22 cellular contexts compared by ENCODE assay signal in the genomic region with DNA sequence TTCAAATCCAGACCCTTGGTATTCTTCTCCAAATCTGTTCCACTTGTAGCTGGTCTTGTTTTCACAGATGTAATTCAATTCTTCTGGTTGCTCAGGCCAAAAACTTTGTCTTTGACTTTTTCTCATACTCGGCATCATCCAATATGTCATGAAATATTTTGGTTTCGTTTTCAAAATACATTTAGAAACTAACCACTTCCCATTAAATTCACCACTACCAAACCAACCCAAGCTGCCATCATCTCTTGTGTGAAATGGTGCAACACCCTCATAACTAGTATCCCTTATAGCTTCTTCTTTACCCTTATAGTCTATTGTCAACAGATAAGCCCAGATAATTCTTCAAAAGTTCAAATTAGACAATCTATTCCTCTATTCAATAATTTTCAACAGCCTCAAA.
DNase-seq lines count a peak whose midpoint lies in the region; ATAC-seq and TF ChIP-seq lines count a peak whose summit lies in the region.
"Had no signal": no experiment of that assay in that cellular context is flagged by ENCODE, and none has a peak within 500 bp of the region (broad histone marks: within the 10 kb centered on the region; RNA-seq: fewer than 3 reads in every experiment).

No MANE protein-coding gene starts in this region.

- H3K27ac ChIP-seq in coronary artery = no peak overlapping the region
- H3K27ac ChIP-seq: HL-60, SJCRH30 had no signal

- no peak for ATAC-seq in natural killer cell
- ATAC-seq: HCT116, SK-N-SH treated with all-trans-retinoic acid at 6 μM for 48 hours had no signal

- H3K27me3 Mint-ChIP-seq in natural killer cell (ENCODE audit: low read depth in 2 of 2) (no peaks in the 10 kb centered on the region), type B pancreatic cell (no peaks in the 10 kb centered on the region)
- H3K27me3 Mint-ChIP-seq: IgD-negative memory B cell had no signal

- peak; percentile 2 for DNase-seq in NOMO-1 treated with DMSO at 0.1 percent for 48 hours (lab: John Stamatoyannopoulos, UW; ENCODE audit: unreplicated experiment)
- DNase-seq in NOMO-1 treated with dmso at 0.1 percent for 144 hours (lab: John Stamatoyannopoulos, UW; ENCODE audit: unreplicated experiment) = no peak
- peak; percentile 81 for DNase-seq in MV-4-11 (lab: John Stamatoyannopoulos, UW)
- peak; percentile 36 for DNase-seq in OCI-M1 (lab: John Stamatoyannopoulos, UW)
- no peak for DNase-seq in natural killer cell
- DNase-seq in coronary artery (ENCODE audit: low spot score) = no peak
- DNase-seq in type B pancreatic cell (ENCODE audit: extremely low spot score, unreplicated experiment) = no peak
- DNase-seq: 8988T, Calu3, DMS79 treated with DMSO at 0.1 percent for 48 hours, GF-D8, NCI-H1105, NCI-H1436 treated with DMSO at 0.1 percent for 48 hours, NCI-H1930, NCI-H2107, NCI-H524, NCI-H748 treated with DMSO at 0.1 percent for 48 hours, SJCRH30 had no signal

- intact Hi-C loops in natural killer cell (cut with micrococcal nuclease) = no loop called here

- H3K36me3 Mint-ChIP-seq in natural killer cell (no peaks in the 10 kb centered on the region), type B pancreatic cell (no peaks in the 10 kb centered on the region)

- H3K27ac Mint-ChIP-seq in natural killer cell = no peak overlapping the region
- H3K27ac Mint-ChIP-seq in type B pancreatic cell = no peak overlapping the region
- H3K27ac Mint-ChIP-seq: IgD-negative memory B cell had no signal

- H3K4me3 ChIP-seq in coronary artery = no peak overlapping the region
- H3K4me3 ChIP-seq: SJCRH30 had no signal

- H3K4me1 Mint-ChIP-seq in natural killer cell (no peaks in the 10 kb centered on the region), type B pancreatic cell (ENCODE audit: unreplicated experiment) (no peaks in the 10 kb centered on the region)
- H3K4me1 Mint-ChIP-seq: IgD-negative memory B cell had no signal

- H3K9me3 Mint-ChIP-seq in natural killer cell (peaks cover 5 to 20% of the 10 kb centered on the region in 2 donors), type B pancreatic cell (peaks cover 6% of the 10 kb centered on the region)

- H3K4me3 Mint-ChIP-seq in natural killer cell (no peak overlapping the region), type B pancreatic cell (no peak overlapping the region)
- H3K4me3 Mint-ChIP-seq: IgD-negative memory B cell had no signal

- TF ChIP-seq CTCF in natural killer cell (IDR thresholded peaks at IDR 0.05) (no peak), coronary artery (IDR thresholded peaks at IDR 0.05) (no peak), type B pancreatic cell (conservative IDR thresholded peaks at IDR 0.05) (no peak)

Comparison
In these comparisons a context has a peak if more than half of its experiments do, and no peak if none do; other contexts are left out.
1. DNase-seq: peak in NOMO-1 treated with DMSO at 0.1 percent for 48 hours (single experiment), MV-4-11 (single experiment) and OCI-M1 (single experiment); none in NOMO-1 treated with dmso at 0.1 percent for 144 hours (single experiment), natural killer cell (single experiment), coronary artery (single experiment) and type B pancreatic cell (single experiment).